In the genomic region with DNA sequence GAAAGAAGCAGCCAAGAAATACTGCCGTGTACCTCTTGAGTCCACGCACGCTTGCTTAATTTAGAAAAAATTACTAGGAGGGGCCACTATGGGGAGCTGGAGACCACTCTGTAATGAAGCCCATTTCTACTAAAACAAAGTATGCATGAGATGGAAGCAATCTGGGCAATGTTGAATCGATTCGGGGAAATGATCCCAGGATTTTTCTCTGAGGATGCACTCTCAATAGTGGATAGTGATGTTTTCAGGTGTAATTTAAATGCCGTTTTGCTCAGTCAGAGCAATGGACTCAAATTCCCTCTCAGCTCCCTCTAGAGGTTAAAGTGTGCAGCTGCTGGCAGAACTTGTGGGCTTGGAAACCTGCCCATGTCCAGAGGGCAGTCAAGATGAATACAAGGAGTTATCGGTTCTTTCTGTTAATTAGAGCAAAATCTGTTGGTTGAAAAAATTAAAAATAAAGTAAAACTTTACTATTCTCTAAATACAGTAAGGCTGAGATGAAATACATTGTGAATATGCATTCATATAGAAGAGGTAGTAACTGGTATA, we compare ENCODE assay signal across 8 cellular contexts.
DNase-seq lines count a peak whose midpoint lies in the region; ATAC-seq, FAIRE-seq and TF ChIP-seq lines count a peak whose summit lies in the region.

No MANE protein-coding gene starts in this region.

- CTCF ChIA-PET in GM12878 (lab: Yijun Ruan, JAX): interaction anchor here (0.6 to 6.3 kb wide), 62 partner anchors 9 to 785 kb away, joined by 3 to 156 read pairs (median 4); no protein-coding TSS in a partner anchor

- DNase-seq in NCI-H146 (lab: John Stamatoyannopoulos, UW): peak; percentile 32
- no peak for DNase-seq in NCI-H146 treated with DMSO at 0.1 percent for 48 hours (lab: John Stamatoyannopoulos, UW; ENCODE audit: unreplicated experiment)
- DNase-seq in OCI-M1 (lab: John Stamatoyannopoulos, UW): peak; percentile 98
- peak; percentile 21 for DNase-seq in GM12878 (ENCODE audit: low read depth, low spot score)
- DNase-seq in inferior parietal cortex (ENCODE audit: extremely low spot score): peak; percentile 74
- DNase-seq in stimulated activated CD4-positive, alpha-beta T cell treated with anti-CD3 and anti-CD28 coated beads, Interleukin-12 subunit alpha, Interleukin-12 subunit beta, amount 100 ng/mL, for 48 hours (ENCODE audit: low read depth in 2 of 3, low spot score in 1 of 3): peak; percentile 16 to 50 (median 25)

- H3K9ac ChIP-seq in GM12878 (ENCODE audit: control insufficient read depth, insufficient read depth, low read length): no peak overlapping the region

- in situ Hi-C loops in GM12878 (cut with MboI): loop anchor here (5.0 kb wide), 1 partner anchor 151 kb away; no protein-coding TSS in a partner anchor

- no peak for TF ChIP-seq POLR2A in GM12878 (IDR thresholded peaks at IDR 0.05; ENCODE audit: low read depth, low read length)

- no peaks in the 10 kb centered on the region for H3K79me2 ChIP-seq in GM12878 (ENCODE audit: control insufficient read depth, insufficient read depth, low read length)

- RAD21 ChIA-PET in GM12878 (lab: Charles Lee; ENCODE audit: unreplicated experiment): interaction anchor here (0.7 to 6.3 kb wide), 17 partner anchors 14 to 753 kb away, joined by 3 to 87 read pairs (median 4); a partner anchor contains a TSS

- no peaks in the 10 kb centered on the region for H3K36me3 ChIP-seq in GM12878 (ENCODE audit: control insufficient read depth in 2 of 2, insufficient read depth in 2 of 2, low read length in 1 of 2)

- FAIRE-seq in GM12878 (lab: Jason Lieb, UNC): peak; percentile 27

- no peaks in the 10 kb centered on the region for H4K20me1 ChIP-seq in GM12878 (ENCODE audit: control insufficient read depth, insufficient read depth)

- SMC1A ChIA-PET in GM12878 (lab: Charles Lee; ENCODE audit: uncharacterized antibody, unreplicated experiment): interaction anchor here (0.6 to 6.3 kb wide), 38 partner anchors 11 to 664 kb away, joined by 3 to 96 read pairs (median 5); no protein-coding TSS in a partner anchor

- no peak for TF ChIP-seq EP300 in GM12878 (IDR thresholded peaks at IDR 0.05; ENCODE audit: borderline replicate concordance in 1 of 2, control insufficient read depth in 1 of 2, low read depth in 2 of 2, low read length in 2 of 2)

- peak; percentile 89 for ATAC-seq in GM21381 (IDR thresholded peaks at IDR 0.05; ENCODE audit: unreplicated experiment)
- peak; percentile 90 for ATAC-seq in HG03565 (IDR thresholded peaks at IDR 0.05; ENCODE audit: unreplicated experiment)
- peak; percentile 96 for ATAC-seq in GM12878

- peak; percentile 68 to 92 (median 88) for TF ChIP-seq CTCF in GM12878 (IDR thresholded peaks at IDR 0.05 in 2 of 3, conservative IDR thresholded peaks at IDR 0.05 in 1 of 3; ENCODE audit: control insufficient read depth in 2 of 3, extremely low read depth in 1 of 3, insufficient read depth in 1 of 3, low read depth in 3 of 3, low read length in 3 of 3)

- no peak overlapping the region for H3K27ac ChIP-seq in GM12878 (ENCODE audit: control insufficient read depth, insufficient read depth)

- H2AFZ ChIP-seq in GM12878 (ENCODE audit: control insufficient read depth, low read depth, low read length): no peak overlapping the region

- TF ChIP-seq RAD21 in GM12878 (IDR thresholded peaks at IDR 0.05; ENCODE audit: insufficient read depth, low read depth, low read length): peak; percentile 58

- POLR2A ChIA-PET in GM12878 (lab: Charles Lee): interaction anchor here (1.0 kb wide), 1 partner anchor 122 kb away, joined by 3 read pairs; no protein-coding TSS in a partner anchor

- H3K9me3 ChIP-seq in GM12878 (replicated peaks; ENCODE audit: control insufficient read depth, insufficient read depth, low read length): no peaks in the 10 kb centered on the region

- WGBS in GM12878 (ENCODE audit: insufficient coverage, insufficient replicate concordance, low lambda C conversion rate, missing lambda C conversion rate): under 1% methylated on average over 7 of the region's 7 CpGs

- intact Hi-C loops in GM12878 (cut with micrococcal nuclease; ENCODE audit: unreplicated experiment): loop anchor here (1.0 to 5.0 kb wide), 3 partner anchors 152 to 753 kb away; a partner anchor contains a TSS

- H3K4me2 ChIP-seq in GM12878 (ENCODE audit: control insufficient read depth, insufficient read depth): no peak overlapping the region

- BruUV-seq in GM12878 (replicated peaks; lab: Mats Ljungman, UMichigan): no TSS peak

- no peaks in the 10 kb centered on the region for H3K4me1 ChIP-seq in GM12878 (ENCODE audit: control insufficient read depth, insufficient read depth, low read length)

- H3K4me3 ChIP-seq in GM12878: no peak overlapping the region

- H3K27me3 ChIP-seq in GM12878 (replicated peaks in 1 of 2; ENCODE audit: control insufficient read depth in 2 of 2, insufficient read depth in 2 of 2, low read length in 1 of 2): no peaks in the 10 kb centered on the region

TF ChIP-seq in GM12878, 131 proteins besides CTCF, POLR2A, EP300 and RAD21:
- TF ChIP-seq ESRRA (IDR thresholded peaks at IDR 0.05; ENCODE audit: low read length) (no peak), POLR2AphosphoS5 (IDR thresholded peaks at IDR 0.05; ENCODE audit: low read length) (no peak), RBBP5 (conservative IDR thresholded peaks at IDR 0.05) (no peak), RUNX3 (IDR thresholded peaks at IDR 0.05; ENCODE audit: low read length) (peak; percentile 19; the same call in 1 of the 2 replicates), KLF5 (IDR thresholded peaks at IDR 0.05; ENCODE audit: partially characterized antibody) (no peak), YY1 (IDR thresholded peaks at IDR 0.05; ENCODE audit: low read depth, low read length) (0 out of 2 replicates have a peak, but pooled peaks have one; percentile 43), NRF1 (conservative IDR thresholded peaks at IDR 0.05; ENCODE audit: low read depth, low read length) (no peak), SPI1 (IDR thresholded peaks at IDR 0.05; ENCODE audit: borderline replicate concordance, insufficient read depth, low read depth, low read length) (no peak), SMC3 (IDR thresholded peaks at IDR 0.05; ENCODE audit: borderline replicate concordance, low read length) (peak; percentile 74; the same call in 1 of the 2 replicates), SMAD5 (IDR thresholded peaks at IDR 0.05; ENCODE audit: low read depth) (no peak), CBX5 (IDR thresholded peaks at IDR 0.05; ENCODE audit: low read depth) (0 out of 2 replicates have a peak, but pooled peaks have one; percentile 39), SMARCA5 (IDR thresholded peaks at IDR 0.05) (peak; percentile 80)
- TF ChIP-seq, protein P1, sequence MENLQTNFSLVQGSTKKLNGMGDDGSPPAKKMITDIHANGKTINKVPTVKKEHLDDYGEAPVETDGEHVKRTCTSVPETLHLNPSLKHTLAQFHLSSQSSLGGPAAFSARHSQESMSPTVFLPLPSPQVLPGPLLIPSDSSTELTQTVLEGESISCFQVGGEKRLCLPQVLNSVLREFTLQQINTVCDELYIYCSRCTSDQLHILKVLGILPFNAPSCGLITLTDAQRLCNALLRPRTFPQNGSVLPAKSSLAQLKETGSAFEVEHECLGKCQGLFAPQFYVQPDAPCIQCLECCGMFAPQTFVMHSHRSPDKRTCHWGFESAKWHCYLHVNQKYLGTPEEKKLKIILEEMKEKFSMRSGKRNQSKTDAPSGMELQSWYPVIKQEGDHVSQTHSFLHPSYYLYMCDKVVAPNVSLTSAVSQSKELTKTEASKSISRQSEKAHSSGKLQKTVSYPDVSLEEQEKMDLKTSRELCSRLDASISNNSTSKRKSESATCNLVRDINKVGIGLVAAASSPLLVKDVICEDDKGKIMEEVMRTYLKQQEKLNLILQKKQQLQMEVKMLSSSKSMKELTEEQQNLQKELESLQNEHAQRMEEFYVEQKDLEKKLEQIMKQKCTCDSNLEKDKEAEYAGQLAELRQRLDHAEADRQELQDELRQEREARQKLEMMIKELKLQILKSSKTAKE (IDR thresholded peaks at IDR 0.05; ENCODE audit: low read depth, poor library complexity, severe bottlenecking): peak; percentile 60
- TF ChIP-seq, protein P2, sequence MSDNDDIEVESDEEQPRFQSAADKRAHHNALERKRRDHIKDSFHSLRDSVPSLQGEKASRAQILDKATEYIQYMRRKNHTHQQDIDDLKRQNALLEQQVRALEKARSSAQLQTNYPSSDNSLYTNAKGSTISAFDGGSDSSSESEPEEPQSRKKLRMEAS (IDR thresholded peaks at IDR 0.05; ENCODE audit: low read depth, low read length): no peak
TF ChIP-seq in GM12878: peak in this region for 6.
